In genomic region chr10:12549297-12549696, GRCh38 we compare ENCODE assay signal across 3 cellular contexts.
A peak's percentile ranks its signal among the peaks of the same experiment; 100 is the strongest.
TF ChIP-seq lines count a peak whose summit lies in the region.

No MANE protein-coding gene starts in this region.

TF ChIP-seq in SK-N-SH, 30 proteins besides CTCF, POLR2A, EP300 and RAD21 (continued from another document and continues in another):
- TF ChIP-seq PBX3 (IDR thresholded peaks at IDR 0.05) (no peak), USF2 (IDR thresholded peaks at IDR 0.05; ENCODE audit: borderline replicate concordance, low read depth, low read length) (no peak), FOXJ3 (CRISPR knock-in tag; IDR thresholded peaks at IDR 0.05) (no peak), GATA2 (CRISPR knock-in tag; IDR thresholded peaks at IDR 0.05) (no peak), REST (IDR thresholded peaks at IDR 0.05; ENCODE audit: low read depth, low read length) (no peak), ZBTB33 (IDR thresholded peaks at IDR 0.05; ENCODE audit: borderline replicate concordance, low read depth) (no peak)

TF ChIP-seq in SK-N-SH treated with all-trans-retinoic acid at 6 μM for 48 hours, 23 proteins besides CTCF, POLR2A, EP300 and RAD21 (continued from another document):
- TF ChIP-seq GLIS3 (CRISPR knock-in tag; IDR thresholded peaks at IDR 0.05) (no peak), ZNF8 (CRISPR knock-in tag; IDR thresholded peaks at IDR 0.05) (no peak), ZFP30 (CRISPR knock-in tag; IDR thresholded peaks at IDR 0.05) (no peak), ZFP3 (CRISPR knock-in tag; IDR thresholded peaks at IDR 0.05) (no peak), PPARA (CRISPR knock-in tag; IDR thresholded peaks at IDR 0.05; ENCODE audit: borderline replicate concordance) (no peak), POU6F1 (CRISPR knock-in tag; IDR thresholded peaks at IDR 0.05; ENCODE audit: borderline replicate concordance, low read depth) (no peak), ZC3H10 (CRISPR knock-in tag; IDR thresholded peaks at IDR 0.05) (no peak), ISL1 (CRISPR knock-in tag; IDR thresholded peaks at IDR 0.05) (no peak), CSDC2 (CRISPR knock-in tag; IDR thresholded peaks at IDR 0.05) (no peak), CREB5 (CRISPR knock-in tag; IDR thresholded peaks at IDR 0.05; ENCODE audit: low read depth) (no peak), BACH2 (CRISPR knock-in tag; IDR thresholded peaks at IDR 0.05; ENCODE audit: borderline replicate concordance) (no peak), RARB (CRISPR knock-in tag; IDR thresholded peaks at IDR 0.05) (no peak), OSR1 (CRISPR knock-in tag; IDR thresholded peaks at IDR 0.05) (no peak), TOX (CRISPR knock-in tag; IDR thresholded peaks at IDR 0.05; ENCODE audit: borderline replicate concordance) (no peak), SNAI2 (CRISPR knock-in tag; IDR thresholded peaks at IDR 0.05) (no peak)

TF ChIP-seq in HCT116, 20 proteins besides CTCF, POLR2A, EP300 and RAD21 (continued from another document):
- 0 out of 2 replicates have a peak, but pooled peaks have one; percentile 18 for TF ChIP-seq SRF (IDR thresholded peaks at IDR 0.05; ENCODE audit: low read depth)
- TF ChIP-seq YY1 (IDR thresholded peaks at IDR 0.05; ENCODE audit: extremely low read depth, insufficient replicate concordance, low read depth, low read length) = no peak
